ENCODE assay signal across 37 cellular contexts in genomic region chr16:56894331-56894917, GRCh38. TPM values are rescaled to one million over a fixed set of nuclear protein-coding genes. Genes with fewer than 3 reads are reported as not detected.
"Had no signal": no experiment of that assay in that cellular context is flagged by ENCODE, and none has a peak within 500 bp of the region (broad histone marks: within the 10 kb centered on the region; RNA-seq: fewer than 3 reads in every experiment).

No MANE protein-coding gene starts in this region.

- H3K4me3 Mint-ChIP-seq: activated CD4-positive, alpha-beta T cell treated with anti-CD3 and anti-CD28 coated beads, Interleukin-2, amount 10 ng/mL, durations not matched to agents 24 days and 14 days; activated CD8-positive, alpha-beta T cell treated with anti-CD3 and anti-CD28 coated beads for 36 hours; activated naive CD8-positive, alpha-beta T cell treated with anti-CD3 and anti-CD28 coated beads for 36 hours; activated T-cell treated with anti-CD3 and anti-CD28 coated beads, Interleukin-2, amount 50 U/mL, for 72 hours; activated T-helper 17 cell treated with anti-CD3 and anti-CD28 coated beads, Interleukin-2, amount 50 U/mL, for 72 hours had no signal

- H3K4me1 ChIP-seq: SJCRH30 had no signal

- H3K36me3 Mint-ChIP-seq: activated naive CD8-positive, alpha-beta T cell treated with anti-CD3 and anti-CD28 coated beads for 36 hours had no signal

- H3K27ac Mint-ChIP-seq: activated CD4-positive, alpha-beta T cell treated with anti-CD3 and anti-CD28 coated beads, Interleukin-2, amount 10 ng/mL, durations not matched to agents 24 days and 14 days; activated CD8-positive, alpha-beta T cell treated with anti-CD3 and anti-CD28 coated beads for 36 hours; activated naive CD8-positive, alpha-beta T cell treated with anti-CD3 and anti-CD28 coated beads for 36 hours; activated T-cell treated with anti-CD3 and anti-CD28 coated beads, Interleukin-2, amount 50 U/mL, for 72 hours; activated T-helper 17 cell treated with anti-CD3 and anti-CD28 coated beads, Interleukin-2, amount 50 U/mL, for 72 hours had no signal

- H3K27me3 Mint-ChIP-seq: activated CD8-positive, alpha-beta T cell treated with anti-CD3 and anti-CD28 coated beads for 36 hours; activated naive CD8-positive, alpha-beta T cell treated with anti-CD3 and anti-CD28 coated beads for 36 hours; activated T-helper 17 cell treated with anti-CD3 and anti-CD28 coated beads, Interleukin-2, amount 50 U/mL, for 72 hours had no signal

- H3K27me3 ChIP-seq: brain microvascular endothelial cell, MG63 had no signal

- H3K36me3 ChIP-seq: brain microvascular endothelial cell, MG63, SJCRH30, WERI-Rb-1 had no signal

- H3K9me3 Mint-ChIP-seq: activated CD4-positive, alpha-beta T cell treated with anti-CD3 and anti-CD28 coated beads, Interleukin-2, amount 10 ng/mL, durations not matched to agents 24 days and 14 days; activated CD8-positive, alpha-beta T cell treated with anti-CD3 and anti-CD28 coated beads for 36 hours; activated naive CD8-positive, alpha-beta T cell treated with anti-CD3 and anti-CD28 coated beads for 36 hours; activated T-cell treated with anti-CD3 and anti-CD28 coated beads, Interleukin-2, amount 50 U/mL, for 72 hours; activated T-helper 17 cell treated with anti-CD3 and anti-CD28 coated beads, Interleukin-2, amount 50 U/mL, for 72 hours had no signal

- H3K27ac ChIP-seq: brain microvascular endothelial cell, SJCRH30, SK-N-MC, WERI-Rb-1 had no signal

- DNase-seq: activated CD4-positive, alpha-beta T cell treated with anti-CD3 and anti-CD28 coated beads for 1 hour; activated CD4-positive, alpha-beta T cell treated with anti-CD3 and anti-CD28 coated beads, Interleukin-2, amount 10 ng/mL, durations not matched to agents 24 days and 14 days; activated CD4-positive, alpha-beta T cell treated with anti-CD3 and anti-CD28 coated beads, Interleukin-2, amount 50 U/mL, for 4 hours; activated CD4-positive, CD25-positive, alpha-beta regulatory T cell; activated CD8-positive, alpha-beta T cell treated with anti-CD3 and anti-CD28 coated beads for 36 hours; activated effector memory CD4-positive, alpha-beta T cell treated with anti-CD3 and anti-CD28 coated beads, Interleukin-2, amount 50 U/mL, for 16 hours; activated naive CD4-positive, alpha-beta T cell; activated naive CD4-positive, alpha-beta T cell treated with anti-CD3 and anti-CD28 coated beads, Interleukin-2, amount 50 U/mL, for 16 hours; activated naive CD8-positive, alpha-beta T cell treated with anti-CD3 and anti-CD28 coated beads for 36 hours; activated T-cell treated with anti-CD3 and anti-CD28 coated beads, Interleukin-2, amount 50 U/mL, for 1 hour; activated T-cell treated with anti-CD3 and anti-CD28 coated beads, Interleukin-2, amount 50 U/mL, for 72 hours; amniotic stem cell; aorta; brain microvascular endothelial cell; central memory CD4-positive, alpha-beta T cell; Kasumi-1; MG63; NCI-H1048; NCI-H1105 treated with DMSO at 0.1 percent for 48 hours; NCI-H1436; NCI-H1694; NCI-H1930; NCI-H2081 treated with DMSO at 0.1 percent for 48 hours; NCI-H345; NCI-H526; NCI-H748 treated with DMSO at 0.1 percent for 48 hours; NK-92 treated with Interleukin-12 subunit alpha and Interleukin-12 subunit beta, amount 100 ng/mL, for 24 hours; Right ventricle myocardium superior; SJCRH30; T1000; WERI-Rb-1 had no signal

- ATAC-seq: activated CD8-positive, alpha-beta T cell treated with anti-CD3 and anti-CD28 coated beads for 36 hours; activated T-cell treated with anti-CD3 and anti-CD28 coated beads, Interleukin-2, amount 50 U/mL, for 72 hours; activated T-helper 17 cell treated with anti-CD3 and anti-CD28 coated beads, Interleukin-2, amount 50 U/mL, for 72 hours had no signal

- H3K9me3 ChIP-seq: MG63, SJCRH30 had no signal

- H3K4me3 ChIP-seq: MG63, SJCRH30, SK-N-MC had no signal

RNA-seq across cellular contexts. Expression of gene SLC12A3, which starts 29.4 kb away (rescaled TPM):
- total RNA-seq: activated CD4-positive, alpha-beta T cell treated with anti-CD3 and anti-CD28 coated beads, Interleukin-2, amount 10 ng/mL, durations not matched to agents 24 days and 14 days; activated CD8-positive, alpha-beta memory T cell treated with anti-CD3 and anti-CD28 coated beads for 36 hours; activated CD8-positive, alpha-beta T cell treated with anti-CD3 and anti-CD28 coated beads for 36 hours; activated T-cell treated with anti-CD3 and anti-CD28 coated beads, Interleukin-2, amount 50 U/mL, for 72 hours; activated T-helper 17 cell treated with anti-CD3 and anti-CD28 coated beads, Interleukin-2, amount 50 U/mL, for 72 hours; aorta; NCI-H460; Right ventricle myocardium superior; SJCRH30; T-helper 1 cell treated with Interleukin-12 subunit alpha and Interleukin-12 subunit beta and Interleukin-4 antibody, amounts not matched to agents 30 ng/mL and 1 ng/mL, for 36 hours; T-helper 2 cell treated with Interferon-gamma antibody and Interleukin-4, amounts not matched to agents 100 ng/mL and 5 ng/mL, for 36 hours had no signal
